Comparison of ENCODE assay signal across 16 cellular contexts in genomic region chr15:67171471-67171870, GRCh38.
"Had no signal": no experiment of that assay in that cellular context is flagged by ENCODE, and none has a peak within 500 bp of the region (broad histone marks: within the 10 kb centered on the region; RNA-seq: fewer than 3 reads in every experiment).

No MANE protein-coding gene starts in this region.

- ATAC-seq: activated CD8-positive, alpha-beta T cell treated with anti-CD3 and anti-CD28 coated beads, Interleukin-2, amount 10 ng/mL, durations not matched to agents 7 days and 5 days; right lobe of liver; SK-N-SH treated with all-trans-retinoic acid at 6 μM for 48 hours had no signal

- H3K27ac ChIP-seq: right lobe of liver, testis had no signal

- DNase-seq: activated CD8-positive, alpha-beta T cell treated with anti-CD3 and anti-CD28 coated beads, Interleukin-2, amount 10 ng/mL, durations not matched to agents 7 days and 5 days; activated effector memory CD4-positive, alpha-beta T cell treated with Interleukin-2 at 50 U/mL for 16 hours; dermis blood vessel endothelial cell; endodermal cell; erythroblast; hypothalamus; midbrain; naive B cell; posterior cingulate gyrus; right lobe of liver; stimulated activated CD4-positive, alpha-beta T cell treated with anti-CD3 and anti-CD28 coated beads, Interleukin-12 subunit alpha, Interleukin-12 subunit beta, amount 100 ng/mL, for 4 hours; T-helper 2 cell; testis had no signal

- H3K9me3 Mint-ChIP-seq: endodermal cell, naive B cell had no signal

- H3K9me3 ChIP-seq: right lobe of liver, testis had no signal

- H3K27me3 Mint-ChIP-seq: activated naive CD8-positive, alpha-beta T cell; naive B cell had no signal

- H3K4me3 ChIP-seq: lung, right lobe of liver, testis had no signal

- H3K4me3 Mint-ChIP-seq: activated CD8-positive, alpha-beta T cell treated with anti-CD3 and anti-CD28 coated beads, Interleukin-2, amount 10 ng/mL, durations not matched to agents 7 days and 5 days; activated naive CD8-positive, alpha-beta T cell; endodermal cell; naive B cell had no signal

- H3K27ac Mint-ChIP-seq: activated CD8-positive, alpha-beta T cell treated with anti-CD3 and anti-CD28 coated beads, Interleukin-2, amount 10 ng/mL, durations not matched to agents 7 days and 5 days; endodermal cell had no signal

- H3K27me3 ChIP-seq: right lobe of liver, testis had no signal
